In the genomic region with DNA sequence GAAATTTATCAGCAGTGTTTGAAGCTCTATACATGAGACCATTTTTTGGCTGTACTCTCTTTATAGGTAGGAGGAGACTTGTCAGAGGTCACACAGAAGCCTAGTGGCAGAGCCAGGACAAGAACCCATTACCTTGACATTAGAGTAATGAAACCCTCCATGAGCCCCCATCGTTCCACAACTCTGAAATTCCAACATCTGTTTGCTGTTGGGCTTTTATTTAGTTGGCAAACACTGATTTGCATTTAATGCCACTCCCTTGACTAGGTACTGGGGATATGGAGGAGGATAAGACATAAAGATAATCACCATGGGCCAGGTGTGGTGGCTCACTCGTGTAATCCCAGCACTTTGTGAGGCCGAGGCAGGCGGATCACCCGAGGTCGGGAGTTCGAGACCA, we compare ENCODE assay signal across 17 cellular contexts. TPM values are rescaled to one million over a fixed set of nuclear protein-coding genes. Genes with fewer than 3 reads are reported as not detected.
DNase-seq lines count a peak whose midpoint lies in the region; ATAC-seq and TF ChIP-seq lines count a peak whose summit lies in the region.
"Had no signal": no experiment of that assay in that cellular context is flagged by ENCODE, and none has a peak within 500 bp of the region (broad histone marks: within the 10 kb centered on the region; RNA-seq: fewer than 3 reads in every experiment).

No MANE protein-coding gene starts in this region.

- TF ChIP-seq CTCF in Loucy (conservative IDR thresholded peaks at IDR 0.05; ENCODE audit: low read length): no peak
- TF ChIP-seq CTCF in psoas muscle (IDR thresholded peaks at IDR 0.05): no peak
- no peak for TF ChIP-seq CTCF in gastroesophageal sphincter (IDR thresholded peaks at IDR 0.05)

- WGBS in psoas muscle, 3 donors: 88 to 91% (median 90%) methylated on average over 7 of the region's 7 CpGs
- 60 to 72% methylated on average over 1 to 5 of the region's 7 CpGs for WGBS in gastroesophageal sphincter (ENCODE audit: low coverage in 1 of 2), 2 donors

- no peak for TF ChIP-seq EP300 in gastroesophageal sphincter (IDR thresholded peaks at IDR 0.05)

- H3K4me1 ChIP-seq in Loucy (ENCODE audit: insufficient read depth, low read length, poor library complexity, severe bottlenecking) (peaks cover 12% of the 10 kb centered on the region), psoas muscle (peaks cover 25% of the 10 kb centered on the region), gastroesophageal sphincter (peaks cover 0 to 19% (median 5%) of the 10 kb centered on the region in 3 donors)

- no peak for DNase-seq in activated naive CD4-positive, alpha-beta T cell (lab: John Stamatoyannopoulos, UW)
- no peak for DNase-seq in activated naive CD8-positive, alpha-beta T cell treated with anti-CD3 and anti-CD28 coated beads, Interleukin-2, amount 10 ng/mL, durations not matched to agents 7 days and 5 days
- DNase-seq in psoas muscle (no peak), NCI-H1930 (lab: John Stamatoyannopoulos, UW) (no peak)
- DNase-seq: C1 segment of cervical spinal cord; effector CD4-positive, alpha-beta T cell; foreskin melanocyte; HFFc6; IMR-90; mesendoderm; NCI-H1417 treated with DMSO at 0.1 percent for 48 hours; NCI-H524; stimulated activated CD4-positive, alpha-beta T cell treated with anti-CD3 and anti-CD28 coated beads, Interleukin-12 subunit alpha, Interleukin-12 subunit beta, amount 100 ng/mL, for 4 hours had no signal

- no peak for TF ChIP-seq POLR2A in gastroesophageal sphincter (IDR thresholded peaks at IDR 0.05)

- no peaks in the 10 kb centered on the region for H4K20me1 ChIP-seq in Loucy (ENCODE audit: insufficient read depth, low read length, poor library complexity, severe bottlenecking)

- H3K9me3 Mint-ChIP-seq in activated naive CD4-positive, alpha-beta T cell treated with anti-CD3 and anti-CD28 coated beads, Interleukin-2, amount 50 U/mL, for 24 hours: no peaks in the 10 kb centered on the region
- peaks cover 2% of the 10 kb centered on the region for H3K9me3 Mint-ChIP-seq in activated naive CD8-positive, alpha-beta T cell treated with anti-CD3 and anti-CD28 coated beads, Interleukin-2, amount 10 ng/mL, durations not matched to agents 7 days and 5 days

- H2AFZ ChIP-seq in Loucy (ENCODE audit: low read length): no peak overlapping the region

- peak overlapping the region; percentile 96 for H3K27ac ChIP-seq in psoas muscle
- H3K27ac ChIP-seq in gastroesophageal sphincter: no peak overlapping the region

- no peak for ATAC-seq in activated naive CD8-positive, alpha-beta T cell treated with anti-CD3 and anti-CD28 coated beads, Interleukin-2, amount 10 ng/mL, durations not matched to agents 7 days and 5 days (ENCODE audit: low read depth)
- ATAC-seq in psoas muscle (no peak), gastroesophageal sphincter (no peak), GM21526 (IDR thresholded peaks at IDR 0.05; ENCODE audit: low FRiP score, unreplicated experiment) (no peak)

- H3K9me2 ChIP-seq in Loucy (replicated peaks; ENCODE audit: low read depth, low read length): no peaks in the 10 kb centered on the region

- H3K4me3 ChIP-seq in Loucy (ENCODE audit: low read length, poor library complexity, severe bottlenecking) (no peak overlapping the region), psoas muscle (no peak overlapping the region), gastroesophageal sphincter (no peak overlapping the region)

- no peaks in the 10 kb centered on the region for H3K27me3 ChIP-seq in Loucy (ENCODE audit: insufficient read depth, low read length, poor library complexity, severe bottlenecking)
- no peaks in the 10 kb centered on the region for H3K27me3 ChIP-seq in psoas muscle (ENCODE audit: insufficient read depth in 3 of 3, low read length in 2 of 3)
- no peaks in the 10 kb centered on the region for H3K27me3 ChIP-seq in gastroesophageal sphincter

- intact Hi-C loops in psoas muscle (cut with DNase I): loop anchor here in 1 of 2 donors (2.0 kb wide), 1 partner anchor 79 kb away; no protein-coding TSS in a partner anchor

- POLR2A ChIA-PET in activated naive CD8-positive, alpha-beta T cell treated with anti-CD3 and anti-CD28 coated beads, Interleukin-2, amount 10 ng/mL, durations not matched to agents 7 days and 5 days (lab: Charles Lee): interaction anchor here (0.6 to 0.7 kb wide), 2 partner anchors 81 to 217 kb away, joined by 4 to 5 read pairs; no protein-coding TSS in a partner anchor

- H3F3A ChIP-seq in Loucy (ENCODE audit: low read depth): no peaks in the 10 kb centered on the region

- no peaks in the 10 kb centered on the region for H3K27me3 Mint-ChIP-seq in activated naive CD4-positive, alpha-beta T cell treated with anti-CD3 and anti-CD28 coated beads, Interleukin-2, amount 50 U/mL, for 24 hours
- peaks cover 3% of the 10 kb centered on the region for H3K27me3 Mint-ChIP-seq in activated naive CD8-positive, alpha-beta T cell treated with anti-CD3 and anti-CD28 coated beads, Interleukin-2, amount 10 ng/mL, durations not matched to agents 7 days and 5 days

- H3K27ac Mint-ChIP-seq in activated naive CD4-positive, alpha-beta T cell treated with anti-CD3 and anti-CD28 coated beads, Interleukin-2, amount 50 U/mL, for 24 hours: no peak overlapping the region
- no peak overlapping the region for H3K27ac Mint-ChIP-seq in activated naive CD8-positive, alpha-beta T cell treated with anti-CD3 and anti-CD28 coated beads, Interleukin-2, amount 10 ng/mL, durations not matched to agents 7 days and 5 days

- H3K36me3 ChIP-seq in Loucy (ENCODE audit: insufficient read depth, low read length) (no peaks in the 10 kb centered on the region), psoas muscle (ENCODE audit: insufficient read depth in 1 of 2, low read depth in 1 of 2) (peaks cover 0 to 8% of the 10 kb centered on the region in 2 donors), gastroesophageal sphincter (peaks cover 0 to 20% of the 10 kb centered on the region in 2 donors)

- H3K79me2 ChIP-seq in Loucy (ENCODE audit: insufficient read depth, low read length): peaks cover 9% of the 10 kb centered on the region

- H3K4me3 Mint-ChIP-seq in activated naive CD4-positive, alpha-beta T cell treated with anti-CD3 and anti-CD28 coated beads, Interleukin-2, amount 50 U/mL, for 24 hours: peak overlapping the region; percentile 7
- H3K4me3 Mint-ChIP-seq in activated naive CD8-positive, alpha-beta T cell treated with anti-CD3 and anti-CD28 coated beads, Interleukin-2, amount 10 ng/mL, durations not matched to agents 7 days and 5 days: peak overlapping the region; percentile 38

- peaks cover 33% of the 10 kb centered on the region for H3K4me1 Mint-ChIP-seq in activated naive CD4-positive, alpha-beta T cell treated with anti-CD3 and anti-CD28 coated beads, Interleukin-2, amount 50 U/mL, for 24 hours
- peaks cover 25% of the 10 kb centered on the region for H3K4me1 Mint-ChIP-seq in activated naive CD8-positive, alpha-beta T cell treated with anti-CD3 and anti-CD28 coated beads, Interleukin-2, amount 10 ng/mL, durations not matched to agents 7 days and 5 days

- peak overlapping the region; percentile 97 for H3K4me2 ChIP-seq in Loucy (ENCODE audit: low read depth, low read length, poor library complexity, severe bottlenecking)

- no peak overlapping the region for H3K9ac ChIP-seq in Loucy (ENCODE audit: low read depth, low read length, poor library complexity, severe bottlenecking)

- peaks cover 4% of the 10 kb centered on the region for H3K36me3 Mint-ChIP-seq in activated naive CD4-positive, alpha-beta T cell treated with anti-CD3 and anti-CD28 coated beads, Interleukin-2, amount 50 U/mL, for 24 hours
- peaks cover 12% of the 10 kb centered on the region for H3K36me3 Mint-ChIP-seq in activated naive CD8-positive, alpha-beta T cell treated with anti-CD3 and anti-CD28 coated beads, Interleukin-2, amount 10 ng/mL, durations not matched to agents 7 days and 5 days

- H3K9me3 ChIP-seq in Loucy (ENCODE audit: insufficient read depth, low read depth, low read length) (no peaks in the 10 kb centered on the region), psoas muscle (no peaks in the 10 kb centered on the region), gastroesophageal sphincter (no peaks in the 10 kb centered on the region)

RNA-seq across cellular contexts. Expression of a gene that starts 1.6 kb away (rescaled TPM):
- 10 to 100 TPM; 53.8 to 57.2 TPM for total RNA-seq in activated naive CD8-positive, alpha-beta T cell treated with anti-CD3 and anti-CD28 coated beads, Interleukin-2, amount 10 ng/mL, durations not matched to agents 7 days and 5 days
- 10 to 100 TPM; 21.5 to 36.6 (median 26.6) TPM for total RNA-seq in psoas muscle
- polyA plus RNA-seq in psoas muscle: 10 to 100 TPM; 14.5 to 26.9 (median 24.5) TPM
- total RNA-seq in gastroesophageal sphincter: 10 to 100 TPM; 28.0 to 47.6 (median 35.6) TPM

RNA-seq across cellular contexts. Expression of a gene that starts 1.7 kb away (rescaled TPM):
- under 1 TPM; 0.20 to 0.55 TPM for total RNA-seq in activated naive CD8-positive, alpha-beta T cell treated with anti-CD3 and anti-CD28 coated beads, Interleukin-2, amount 10 ng/mL, durations not matched to agents 7 days and 5 days
- total RNA-seq in psoas muscle (100 to 1,000 TPM in 1 of 4 donors, 10 to 100 TPM in 3; 10.6 to 101 (median 22.1) TPM), gastroesophageal sphincter (under 1 TPM; 0.07 to 0.78 (median 0.16) TPM)
- 10 to 100 TPM in 1 of 3 donors, 1 to 10 TPM in 2; 5.7 to 15.0 (median 6.4) TPM for polyA plus RNA-seq in psoas muscle
- total RNA-seq: IMR-90 had no signal

Comparison
In these comparisons a context has a peak if more than half of its experiments do, and no peak if none do; other contexts are left out.
1. RNA of a gene that starts 1.7 kb away (total RNA-seq): 10.6 to 101 TPM in psoas muscle; 0.20 to 0.55 TPM in activated naive CD8-positive, alpha-beta T cell treated with anti-CD3 and anti-CD28 coated beads, Interleukin-2, amount 10 ng/mL, durations not matched to agents 7 days and 5 days and 0.07 to 0.78 TPM in gastroesophageal sphincter; every median in the first group is over 4 times any median in the second.